In genomic region chr6:53424976-53425718, GRCh38 we compare ENCODE assay signal across 2 cellular contexts.
TF ChIP-seq lines count a peak whose summit lies in the region.

No MANE protein-coding gene starts in this region.

TF ChIP-seq in liver, 16 proteins besides CTCF, POLR2A, EP300 and RAD21 (continued from another document):
- TF ChIP-seq ATF3 (IDR thresholded peaks at IDR 0.05) (no peak), EGR1 (IDR thresholded peaks at IDR 0.05; ENCODE audit: low read depth in 2 of 2) (no peak), SP1 (IDR thresholded peaks at IDR 0.05) (no peak)

TF ChIP-seq in HepG2, 621 proteins besides CTCF, POLR2A, EP300 and RAD21 (continued from another document):
- TF ChIP-seq, protein P1, sequence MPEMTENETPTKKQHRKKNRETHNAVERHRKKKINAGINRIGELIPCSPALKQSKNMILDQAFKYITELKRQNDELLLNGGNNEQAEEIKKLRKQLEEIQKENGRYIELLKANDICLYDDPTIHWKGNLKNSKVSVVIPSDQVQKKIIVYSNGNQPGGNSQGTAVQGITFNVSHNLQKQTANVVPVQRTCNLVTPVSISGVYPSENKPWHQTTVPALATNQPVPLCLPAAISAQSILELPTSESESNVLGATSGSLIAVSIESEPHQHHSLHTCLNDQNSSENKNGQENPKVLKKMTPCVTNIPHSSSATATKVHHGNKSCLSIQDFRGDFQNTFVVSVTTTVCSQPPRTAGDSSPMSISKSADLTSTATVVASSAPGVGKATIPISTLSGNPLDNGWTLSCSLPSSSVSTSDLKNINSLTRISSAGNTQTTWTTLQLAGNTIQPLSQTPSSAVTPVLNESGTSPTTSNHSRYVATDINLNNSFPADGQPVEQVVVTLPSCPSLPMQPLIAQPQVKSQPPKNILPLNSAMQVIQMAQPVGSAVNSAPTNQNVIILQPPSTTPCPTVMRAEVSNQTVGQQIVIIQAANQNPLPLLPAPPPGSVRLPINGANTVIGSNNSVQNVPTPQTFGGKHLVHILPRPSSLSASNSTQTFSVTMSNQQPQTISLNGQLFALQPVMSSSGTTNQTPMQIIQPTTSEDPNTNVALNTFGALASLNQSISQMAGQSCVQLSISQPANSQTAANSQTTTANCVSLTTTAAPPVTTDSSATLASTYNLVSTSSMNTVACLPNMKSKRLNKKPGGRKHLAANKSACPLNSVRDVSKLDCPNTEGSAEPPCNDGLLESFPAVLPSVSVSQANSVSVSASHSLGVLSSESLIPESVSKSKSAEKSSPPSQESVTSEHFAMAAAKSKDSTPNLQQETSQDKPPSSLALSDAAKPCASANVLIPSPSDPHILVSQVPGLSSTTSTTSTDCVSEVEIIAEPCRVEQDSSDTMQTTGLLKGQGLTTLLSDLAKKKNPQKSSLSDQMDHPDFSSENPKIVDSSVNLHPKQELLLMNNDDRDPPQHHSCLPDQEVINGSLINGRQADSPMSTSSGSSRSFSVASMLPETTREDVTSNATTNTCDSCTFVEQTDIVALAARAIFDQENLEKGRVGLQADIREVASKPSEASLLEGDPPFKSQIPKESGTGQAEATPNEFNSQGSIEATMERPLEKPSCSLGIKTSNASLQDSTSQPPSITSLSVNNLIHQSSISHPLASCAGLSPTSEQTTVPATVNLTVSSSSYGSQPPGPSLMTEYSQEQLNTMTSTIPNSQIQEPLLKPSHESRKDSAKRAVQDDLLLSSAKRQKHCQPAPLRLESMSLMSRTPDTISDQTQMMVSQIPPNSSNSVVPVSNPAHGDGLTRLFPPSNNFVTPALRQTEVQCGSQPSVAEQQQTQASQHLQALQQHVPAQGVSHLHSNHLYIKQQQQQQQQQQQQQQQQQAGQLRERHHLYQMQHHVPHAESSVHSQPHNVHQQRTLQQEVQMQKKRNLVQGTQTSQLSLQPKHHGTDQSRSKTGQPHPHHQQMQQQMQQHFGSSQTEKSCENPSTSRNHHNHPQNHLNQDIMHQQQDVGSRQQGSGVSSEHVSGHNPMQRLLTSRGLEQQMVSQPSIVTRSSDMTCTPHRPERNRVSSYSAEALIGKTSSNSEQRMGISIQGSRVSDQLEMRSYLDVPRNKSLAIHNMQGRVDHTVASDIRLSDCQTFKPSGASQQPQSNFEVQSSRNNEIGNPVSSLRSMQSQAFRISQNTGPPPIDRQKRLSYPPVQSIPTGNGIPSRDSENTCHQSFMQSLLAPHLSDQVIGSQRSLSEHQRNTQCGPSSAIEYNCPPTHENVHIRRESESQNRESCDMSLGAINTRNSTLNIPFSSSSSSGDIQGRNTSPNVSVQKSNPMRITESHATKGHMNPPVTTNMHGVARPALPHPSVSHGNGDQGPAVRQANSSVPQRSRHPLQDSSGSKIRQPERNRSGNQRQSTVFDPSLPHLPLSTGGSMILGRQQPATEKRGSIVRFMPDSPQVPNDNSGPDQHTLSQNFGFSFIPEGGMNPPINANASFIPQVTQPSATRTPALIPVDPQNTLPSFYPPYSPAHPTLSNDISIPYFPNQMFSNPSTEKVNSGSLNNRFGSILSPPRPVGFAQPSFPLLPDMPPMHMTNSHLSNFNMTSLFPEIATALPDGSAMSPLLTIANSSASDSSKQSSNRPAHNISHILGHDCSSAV (CRISPR knock-in tag; IDR thresholded peaks at IDR 0.05; ENCODE audit: borderline replicate concordance), result no peak
TF ChIP-seq in HepG2: peak in this region for 1.
